Comparison of ENCODE assay signal across 33 cellular contexts in the genomic region with DNA sequence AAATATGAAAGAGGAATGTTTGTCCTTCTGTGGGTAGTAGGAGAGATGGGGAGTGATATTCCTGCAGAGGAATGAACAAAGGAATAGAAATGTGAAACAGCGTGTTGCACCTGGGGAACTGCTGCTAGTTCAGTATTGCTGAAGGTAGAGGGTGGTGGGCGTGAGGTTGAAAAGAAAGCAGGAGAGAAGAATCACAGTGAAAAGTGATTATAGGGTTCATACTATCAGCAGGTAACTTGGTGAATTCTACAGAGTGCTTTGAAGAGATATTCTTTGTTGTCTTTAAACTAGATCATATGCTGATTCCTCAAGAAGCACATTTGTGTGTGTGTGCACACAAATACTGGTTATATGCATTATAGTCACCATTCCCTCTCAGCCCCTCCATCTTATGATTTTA.
DNase-seq lines count a peak whose midpoint lies in the region; ATAC-seq, FAIRE-seq and TF ChIP-seq lines count a peak whose summit lies in the region.
"Had no signal": no experiment of that assay in that cellular context is flagged by ENCODE, and none has a peak within 500 bp of the region (broad histone marks: within the 10 kb centered on the region; RNA-seq: fewer than 3 reads in every experiment).

No MANE protein-coding gene starts in this region.

- TF ChIP-seq CTCF in GM23338 (conservative IDR thresholded peaks at IDR 0.05; ENCODE audit: low read depth in 2 of 2) (no peak), K562 (IDR thresholded peaks at IDR 0.05 in 2 of 3, conservative IDR thresholded peaks at IDR 0.05 in 1 of 3; ENCODE audit: insufficient read depth in 2 of 3, low read depth in 1 of 3, low read length in 3 of 3) (no peak)

- no peaks in the 10 kb centered on the region for H3K9me1 ChIP-seq in K562 (ENCODE audit: control insufficient read depth, insufficient read depth, low read length)

- no peaks in the 10 kb centered on the region for H3K9me2 ChIP-seq in GM23338 (ENCODE audit: insufficient read depth)

- H3K4me3 ChIP-seq in GM23338, result no peak overlapping the region
- no peak overlapping the region for H3K4me3 ChIP-seq in K562
- H3K4me3 ChIP-seq: A549; BLaER1; BLaER1 treated with 17β-estradiol and CSF1 and Interleukin-3, amounts not matched to agents 10 nM and 100 nM had no signal

- H3K4me2 ChIP-seq in GM23338, result no peak overlapping the region
- H3K4me2 ChIP-seq in K562 (ENCODE audit: insufficient read depth, low read length), result peak overlapping the region; percentile 53
- H3K4me2 ChIP-seq: A549; BLaER1; BLaER1 treated with 17β-estradiol and CSF1 and Interleukin-3, amounts not matched to agents 10 nM and 100 nM had no signal

- H2AFZ ChIP-seq in GM23338 (no peak overlapping the region), K562 (ENCODE audit: low read depth, low read length) (no peak overlapping the region)

- peaks cover 11% of the 10 kb centered on the region; the same call in 1 of the 2 replicates for H3K36me3 ChIP-seq in GM23338 (ENCODE audit: insufficient read depth)
- H3K36me3 ChIP-seq in K562 (ENCODE audit: control insufficient read depth, insufficient read depth, low read length), result peaks cover 70% of the 10 kb centered on the region
- H3K36me3 ChIP-seq: BE2C; BLaER1; BLaER1 treated with 17β-estradiol and CSF1 and Interleukin-3, amounts not matched to agents 10 nM and 100 nM had no signal

- in situ Hi-C loops in K562 (cut with MboI), result no loop called here

- H3K27ac ChIP-seq in GM23338 (ENCODE audit: low read depth), result 0 out of 2 replicates have a peak overlapping the region, but pooled peaks have one; percentile 27
- peak overlapping the region; percentile 55 for H3K27ac ChIP-seq in K562 (ENCODE audit: extremely low read depth, low read depth, low read length)
- H3K27ac ChIP-seq: 22Rv1; A549; BLaER1; BLaER1 treated with 17β-estradiol and CSF1 and Interleukin-3, amounts not matched to agents 10 nM and 100 nM; C4-2B had no signal

- H3K27me3 ChIP-seq in GM23338 (ENCODE audit: insufficient read depth), result no peaks in the 10 kb centered on the region
- H3K27me3 ChIP-seq in K562 (ENCODE audit: control insufficient read depth in 2 of 2, insufficient read depth in 2 of 2, low read length in 2 of 2), result no peaks in the 10 kb centered on the region
- H3K27me3 ChIP-seq: BLaER1; BLaER1 treated with 17β-estradiol and CSF1 and Interleukin-3, amounts not matched to agents 10 nM and 100 nM had no signal

- H3K9me3 Mint-ChIP-seq in GM23338, result no peaks in the 10 kb centered on the region
- H3K9me3 Mint-ChIP-seq: CD4-positive, alpha-beta memory T cell; CD4-positive, alpha-beta T cell; CD8-positive, alpha-beta memory T cell; CD8-positive, alpha-beta T cell had no signal

- 15% methylated on average over 2 of the region's 2 CpGs for WGBS in K562 (ENCODE audit: insufficient coverage, low coverage, missing lambda C conversion rate)

- TF ChIP-seq EP300 in K562 (IDR thresholded peaks at IDR 0.05; ENCODE audit: low read length), result no peak

- FAIRE-seq in K562 (lab: Jason Lieb, UNC), result no peak
- FAIRE-seq: A204.1, A549, D721Med had no signal

- H3K79me2 ChIP-seq in GM23338 (replicated peaks; ENCODE audit: insufficient read depth) (no peaks in the 10 kb centered on the region; the same call in 1 of the 2 replicates), K562 (ENCODE audit: control insufficient read depth, insufficient read depth, low read length) (peaks cover 95% of the 10 kb centered on the region)

- H3K27ac Mint-ChIP-seq in GM23338, result no peak overlapping the region
- H3K27ac Mint-ChIP-seq: B cell; CD14-positive monocyte; CD4-positive, alpha-beta memory T cell; CD4-positive, alpha-beta T cell; CD4-positive, CD25-positive, alpha-beta regulatory T cell; CD8-positive, alpha-beta T cell had no signal

- peak overlapping the region in 1 of 2 experiments; percentile 43; a peak in 1 of 4 replicates for H3K9ac ChIP-seq in K562 (ENCODE audit: insufficient read depth in 1 of 2, low read depth in 2 of 2, low read length in 2 of 2)
- H3K9ac ChIP-seq: BLaER1; BLaER1 treated with 17β-estradiol and CSF1 and Interleukin-3, amounts not matched to agents 10 nM and 100 nM had no signal

- no peaks in the 10 kb centered on the region for H3F3A ChIP-seq in GM23338 (replicated peaks; ENCODE audit: low read depth)

- DNase-seq in GM23338 (ENCODE audit: low spot score) (no peak), K562 (ENCODE audit: extremely low read depth in 1 of 4, low spot score in 3 of 4) (no peak), NCI-H2196 treated with DMSO at 0.1 percent for 48 hours (lab: John Stamatoyannopoulos, UW; ENCODE audit: unreplicated experiment) (no peak), SIG-M5 (lab: John Stamatoyannopoulos, UW) (no peak)
- DNase-seq: 8988T; ACHN; AML-193; BE2C; C1 segment of cervical spinal cord; Caco-2; Calu3; CD4-positive, alpha-beta memory T cell; CD4-positive, alpha-beta T cell; CD4-positive, CD25-positive, alpha-beta regulatory T cell; CD8-positive, alpha-beta memory T cell; CD8-positive, alpha-beta T cell; COR-L47; DMS 273 treated with DMSO at 0.1 percent for 48 hours; DMS153; DMS53; DMS79; DMS79 treated with DMSO at 0.1 percent for 48 hours; DND-41; EL had no signal

- TF ChIP-seq POLR2A in K562 (conservative IDR thresholded peaks at IDR 0.05), result 0 out of 2 replicates have a peak, but pooled peaks have one; percentile 37

- no TSS peak for BruUV-seq in K562 (replicated peaks; lab: Mats Ljungman, UMichigan)

- ATAC-seq in GM23338, result no peak
- peak; percentile 7 for ATAC-seq in K562
- ATAC-seq: A549; CD8-positive, alpha-beta T cell had no signal

- peaks cover 2% of the 10 kb centered on the region for H3K4me1 Mint-ChIP-seq in GM23338
- H3K4me1 Mint-ChIP-seq: B cell; CD14-positive monocyte; CD4-positive, alpha-beta memory T cell; CD4-positive, CD25-positive, alpha-beta regulatory T cell; CD8-positive, alpha-beta memory T cell had no signal

- H3K4me1 ChIP-seq in GM23338 (ENCODE audit: insufficient read depth) (no peaks in the 10 kb centered on the region), K562 (replicated peaks in 1 of 2; ENCODE audit: control insufficient read depth in 2 of 2, insufficient read depth in 2 of 2, low read length in 2 of 2) (peaks cover 6 to 43% of the 10 kb centered on the region in 2 experiments)
- H3K4me1 ChIP-seq: A549; BE2C; BLaER1; BLaER1 treated with 17β-estradiol and CSF1 and Interleukin-3, amounts not matched to agents 10 nM and 100 nM; Caco-2 had no signal

- POLR2A ChIA-PET in K562 (lab: Yijun Ruan, JAX), result no interaction called here

- H3K4me3 Mint-ChIP-seq in GM23338, result no peak overlapping the region
- H3K4me3 Mint-ChIP-seq: B cell; CD14-positive monocyte; CD4-positive, alpha-beta memory T cell; CD4-positive, alpha-beta T cell; CD4-positive, CD25-positive, alpha-beta regulatory T cell; CD8-positive, alpha-beta T cell had no signal

- no peak for TF ChIP-seq RAD21 in K562 (CRISPR knock-in tag; conservative IDR thresholded peaks at IDR 0.05 in 1 of 2, IDR thresholded peaks at IDR 0.05 in 1 of 2)

- intact Hi-C loops in K562 (cut with micrococcal nuclease), result no loop called here

- no peaks in the 10 kb centered on the region for H3K27me3 Mint-ChIP-seq in GM23338 (ENCODE audit: insufficient read depth, low read depth, poor library complexity)
- H3K27me3 Mint-ChIP-seq: CD4-positive, alpha-beta T cell; CD4-positive, CD25-positive, alpha-beta regulatory T cell had no signal

- H3K9me3 ChIP-seq in K562 (replicated peaks; ENCODE audit: control insufficient read depth, insufficient read depth, low read depth, low read length), result no peaks in the 10 kb centered on the region
- H3K9me3 ChIP-seq: A549; BE2C; BLaER1; BLaER1 treated with 17β-estradiol and CSF1 and Interleukin-3, amounts not matched to agents 10 nM and 100 nM; Caco-2 had no signal

- H3K36me3 Mint-ChIP-seq in GM23338 (ENCODE audit: low read depth), result peaks cover 27% of the 10 kb centered on the region
- H3K36me3 Mint-ChIP-seq: CD14-positive monocyte; CD4-positive, alpha-beta memory T cell; CD4-positive, CD25-positive, alpha-beta regulatory T cell; CD8-positive, alpha-beta memory T cell; CD8-positive, alpha-beta T cell had no signal

- CTCF ChIA-PET in K562 (lab: Yijun Ruan, JAX; ENCODE audit: low intra/inter-chr PET ratio), result no interaction called here

- H4K20me1 ChIP-seq in GM23338 (replicated peaks; ENCODE audit: insufficient read depth) (no peaks in the 10 kb centered on the region), K562 (replicated peaks; ENCODE audit: control insufficient read depth, insufficient read depth, low read length) (no peaks in the 10 kb centered on the region)
- H4K20me1 ChIP-seq: BLaER1; BLaER1 treated with 17β-estradiol and CSF1 and Interleukin-3, amounts not matched to agents 10 nM and 100 nM had no signal

TF ChIP-seq in K562, 482 proteins besides CTCF, POLR2A, EP300 and RAD21 (continues in another document):
- TF ChIP-seq ZNF197 (CRISPR knock-in tag; IDR thresholded peaks at IDR 0.05; ENCODE audit: low read depth), result no peak
- TF ChIP-seq TRIM25 (IDR thresholded peaks at IDR 0.05; ENCODE audit: borderline replicate concordance), result no peak
- TF ChIP-seq ZFPM2 (CRISPR knock-in tag; IDR thresholded peaks at IDR 0.05), result 0 out of 2 replicates have a peak, but pooled peaks have one; percentile 16
- peak; percentile 52 to 71 for TF ChIP-seq KDM1A (IDR thresholded peaks at IDR 0.05)
